25 cellular contexts compared by ENCODE assay signal in the genomic region with DNA sequence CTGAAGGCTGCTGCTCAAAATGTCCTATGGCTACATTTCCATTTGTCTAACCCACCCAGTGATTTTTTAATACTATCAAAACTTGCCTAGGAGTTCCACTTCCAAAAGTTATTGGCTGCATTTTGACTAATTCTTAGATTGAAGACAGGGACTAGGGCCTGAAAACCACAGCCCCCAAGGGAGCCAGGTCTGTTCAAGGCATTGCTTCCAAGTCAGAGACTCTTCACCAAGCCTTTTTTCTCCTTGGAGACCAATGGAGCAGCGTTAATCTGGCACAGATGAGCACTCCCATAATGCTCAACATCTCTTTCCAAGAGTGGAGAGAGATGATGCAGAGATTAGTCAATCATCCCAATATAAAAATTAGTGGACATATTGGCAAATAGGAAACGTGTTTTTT.
DNase-seq lines count a peak whose midpoint lies in the region; ATAC-seq and TF ChIP-seq lines count a peak whose summit lies in the region.
"Had no signal": no experiment of that assay in that cellular context is flagged by ENCODE, and none has a peak within 500 bp of the region (broad histone marks: within the 10 kb centered on the region; RNA-seq: fewer than 3 reads in every experiment).

No MANE protein-coding gene starts in this region.

- H3K27ac ChIP-seq in left ventricle myocardium inferior (replicated peaks) (peak overlapping the region; percentile 75), parathyroid adenoma (peak overlapping the region; percentile 11)
- H3K27ac ChIP-seq: transverse colon had no signal

- H3K4me1 Mint-ChIP-seq in chondrocyte (ENCODE audit: low read depth), result peaks cover 90% of the 10 kb centered on the region

- ATAC-seq in Right ventricle myocardium inferior, result no peak
- no peak for ATAC-seq in GM18909 (IDR thresholded peaks at IDR 0.05; ENCODE audit: poor library complexity, unreplicated experiment)

- no peak overlapping the region for H3K4me3 ChIP-seq in left ventricle myocardium inferior
- H3K4me3 ChIP-seq in parathyroid adenoma (ENCODE audit: low read depth, low read length), result no peak overlapping the region
- H3K4me3 ChIP-seq: transverse colon had no signal

- DNase-seq in left ventricle myocardium inferior (no peak), Right ventricle myocardium inferior (ENCODE audit: missing footprints) (no peak), chondrocyte (ENCODE audit: low spot score) (no peak), LoVo (ENCODE audit: low spot score) (no peak), NCI-H2227 (lab: John Stamatoyannopoulos, UW; ENCODE audit: unreplicated experiment) (no peak)
- DNase-seq in activated CD4-positive, alpha-beta T cell treated with anti-CD3 and anti-CD28 coated beads for 1 hour, result no peak
- DNase-seq: activated CD4-positive, alpha-beta T cell treated with anti-CD3 and anti-CD28 coated beads, Interleukin-2, amount 50 U/mL, for 4 hours; activated naive CD4-positive, alpha-beta T cell treated with anti-CD3 and anti-CD28 coated beads, Interleukin-2, amount 50 U/mL, for 16 hours; aorta; caudate nucleus; glutamatergic neuron; Karpas-422; NCI-H1048; NCI-H187; NCI-H345; NCI-H82; nucleus accumbens; retina; transverse colon had no signal

- TF ChIP-seq CTCF in left ventricle myocardium inferior (IDR thresholded peaks at IDR 0.05; ENCODE audit: borderline replicate concordance) (no peak), chondrocyte (IDR thresholded peaks at IDR 0.05) (no peak), parathyroid adenoma (IDR thresholded peaks at IDR 0.05) (no peak)

- H3K9me3 Mint-ChIP-seq in chondrocyte (ENCODE audit: low read depth), result no peaks in the 10 kb centered on the region
- H3K9me3 Mint-ChIP-seq: activated T-helper 1 cell treated with anti-CD3 and anti-CD28 coated beads, Interleukin-12 subunit alpha, Interleukin-12 subunit beta, Interleukin-2, Interleukin-4 antibody, amounts not matched to agents 30 ng/mL and 10 ng/mL and 1 ng/mL, durations not matched to agents 14 hours and 24 hours and 36 hours; dendritic cell treated with granulocyte-macrophage colony-stimulating factor and Interleukin-4, amounts not matched to agents 40 ng/mL and 50 ng/mL, for 4 days; memory B cell; stimulated activated naive CD8-positive, alpha-beta T cell treated with anti-CD3 and anti-CD28 coated beads, Interleukin-15, Interleukin-2, amounts not matched to agents 100 ng/mL and 50 ng/mL, for 24 hours had no signal

- H3K4me3 Mint-ChIP-seq in chondrocyte (ENCODE audit: unreplicated experiment), result no peak overlapping the region
- H3K4me3 Mint-ChIP-seq: activated T-helper 1 cell treated with anti-CD3 and anti-CD28 coated beads, Interleukin-12 subunit alpha, Interleukin-12 subunit beta, Interleukin-2, Interleukin-4 antibody, amounts not matched to agents 30 ng/mL and 10 ng/mL and 1 ng/mL, durations not matched to agents 14 hours and 24 hours and 36 hours; dendritic cell treated with granulocyte-macrophage colony-stimulating factor and Interleukin-4, amounts not matched to agents 40 ng/mL and 50 ng/mL, for 4 days; memory B cell; stimulated activated naive CD8-positive, alpha-beta T cell treated with anti-CD3 and anti-CD28 coated beads, Interleukin-15, Interleukin-2, amounts not matched to agents 100 ng/mL and 50 ng/mL, for 24 hours had no signal

- no peaks in the 10 kb centered on the region for H3K9me3 ChIP-seq in left ventricle myocardium inferior (replicated peaks)
- no peaks in the 10 kb centered on the region for H3K9me3 ChIP-seq in parathyroid adenoma (ENCODE audit: control insufficient read depth, low read length)
- H3K9me3 ChIP-seq: transverse colon had no signal

- H3K27me3 Mint-ChIP-seq in chondrocyte (ENCODE audit: low read depth), result no peaks in the 10 kb centered on the region
- H3K27me3 Mint-ChIP-seq: dendritic cell treated with granulocyte-macrophage colony-stimulating factor and Interleukin-4, amounts not matched to agents 40 ng/mL and 50 ng/mL, for 4 days; memory B cell; stimulated activated naive CD8-positive, alpha-beta T cell treated with anti-CD3 and anti-CD28 coated beads, Interleukin-15, Interleukin-2, amounts not matched to agents 100 ng/mL and 50 ng/mL, for 24 hours had no signal

- H3K9ac ChIP-seq in parathyroid adenoma, result no peak overlapping the region

- H3K79me2 ChIP-seq in parathyroid adenoma, result no peaks in the 10 kb centered on the region

- no peak overlapping the region for H2AFZ ChIP-seq in parathyroid adenoma

- H3K27me3 ChIP-seq in left ventricle myocardium inferior (ENCODE audit: low read depth), result no peaks in the 10 kb centered on the region
- no peaks in the 10 kb centered on the region for H3K27me3 ChIP-seq in parathyroid adenoma (ENCODE audit: control insufficient read depth, insufficient read depth, low read length)
- H3K27me3 ChIP-seq: transverse colon had no signal

- H3K27ac Mint-ChIP-seq in chondrocyte (ENCODE audit: unreplicated experiment), result peak overlapping the region; percentile 79
- H3K27ac Mint-ChIP-seq: activated T-helper 1 cell treated with anti-CD3 and anti-CD28 coated beads, Interleukin-12 subunit alpha, Interleukin-12 subunit beta, Interleukin-2, Interleukin-4 antibody, amounts not matched to agents 30 ng/mL and 10 ng/mL and 1 ng/mL, durations not matched to agents 14 hours and 24 hours and 36 hours; dendritic cell treated with granulocyte-macrophage colony-stimulating factor and Interleukin-4, amounts not matched to agents 40 ng/mL and 50 ng/mL, for 4 days; memory B cell; stimulated activated naive CD8-positive, alpha-beta T cell treated with anti-CD3 and anti-CD28 coated beads, Interleukin-15, Interleukin-2, amounts not matched to agents 100 ng/mL and 50 ng/mL, for 24 hours had no signal

- H3K36me3 ChIP-seq in left ventricle myocardium inferior, result no peaks in the 10 kb centered on the region
- no peaks in the 10 kb centered on the region for H3K36me3 ChIP-seq in parathyroid adenoma (ENCODE audit: control insufficient read depth, insufficient read depth, low read length)
- H3K36me3 ChIP-seq: transverse colon had no signal

- H3K4me1 ChIP-seq in left ventricle myocardium inferior (peaks cover 56% of the 10 kb centered on the region), parathyroid adenoma (no peaks in the 10 kb centered on the region)

- H3K4me2 ChIP-seq in parathyroid adenoma (ENCODE audit: low read length), result no peak overlapping the region

- H3K36me3 Mint-ChIP-seq in chondrocyte (ENCODE audit: low read depth), result no peaks in the 10 kb centered on the region
- H3K36me3 Mint-ChIP-seq: memory B cell had no signal

- intact Hi-C loops in left ventricle myocardium inferior (cut with micrococcal nuclease) (no loop called here), Right ventricle myocardium inferior (cut with DNase I) (no loop called here)
